In the genomic region with DNA sequence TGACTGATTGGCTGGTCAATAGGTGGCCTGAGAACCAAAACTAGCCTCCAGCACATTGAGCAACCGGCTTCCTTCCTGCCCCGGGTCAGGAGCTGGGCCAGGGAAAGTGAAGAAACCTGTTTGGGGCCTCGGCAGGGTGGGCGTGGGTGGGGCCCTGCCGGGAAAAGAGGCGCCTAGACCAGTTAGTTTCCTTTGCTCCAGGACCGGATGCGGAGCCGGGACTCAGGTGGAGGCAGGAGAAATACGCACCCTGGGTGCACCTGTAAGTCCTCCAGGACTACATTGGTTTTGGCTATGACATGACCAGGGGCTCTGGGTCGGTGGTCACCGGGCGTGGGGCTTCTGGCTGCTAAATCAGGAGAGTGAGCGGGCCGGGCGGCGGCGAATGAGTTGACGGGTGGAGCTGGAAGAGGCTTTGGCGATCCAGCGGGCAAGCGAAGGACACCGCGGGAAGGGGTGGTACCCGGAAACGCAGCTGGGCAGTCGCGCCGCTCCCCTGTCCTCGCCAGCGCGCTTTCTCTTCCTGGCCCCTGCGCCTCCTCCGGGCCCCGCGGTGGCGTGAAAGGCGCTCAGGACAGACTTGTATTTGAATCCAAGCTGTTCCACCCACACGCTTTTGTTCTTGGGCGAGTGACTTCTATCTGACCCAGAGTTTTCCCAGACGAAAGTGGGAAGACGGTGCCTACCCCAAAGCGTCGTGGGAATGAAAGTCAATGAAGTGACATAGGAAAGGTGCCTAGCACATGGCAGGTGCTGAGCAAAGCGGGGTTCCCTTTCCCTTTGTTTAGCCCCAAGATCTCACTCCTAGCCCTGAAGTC, we compare ENCODE assay signal across 8 cellular contexts. TPM values are rescaled to one million over a fixed set of nuclear protein-coding genes. Genes with fewer than 3 reads are reported as not detected.
DNase-seq lines count a peak whose midpoint lies in the region; ATAC-seq and TF ChIP-seq lines count a peak whose summit lies in the region.

No MANE protein-coding gene starts in this region.

- no peak for TF ChIP-seq EP300 in suprapubic skin (IDR thresholded peaks at IDR 0.05)

- peak overlapping the region; percentile 89 for H2AFZ ChIP-seq in Karpas-422 (ENCODE audit: low read length)

- DNase-seq in Karpas-422 (no peak), MCF 10A (ENCODE audit: unreplicated experiment) (peak; percentile 72), left kidney (ENCODE audit: low read depth, low spot score) (peak; percentile 72), suprapubic skin (ENCODE audit: low spot score in 2 of 2) (peak; percentile 84 to 86), AG20443 (ENCODE audit: low spot score) (no peak), D341Med (ENCODE audit: low spot score) (no peak), amniotic stem cell (lab: John Stamatoyannopoulos, UW) (no peak)

- H3K4me3 ChIP-seq in Karpas-422 (ENCODE audit: low read length): peak overlapping the region; percentile 90
- peak overlapping the region; percentile 65 for H3K4me3 ChIP-seq in suprapubic skin

- no peaks in the 10 kb centered on the region for H3K9me2 ChIP-seq in Karpas-422 (replicated peaks; ENCODE audit: insufficient read depth, low read length)

- TF ChIP-seq POLR2A in suprapubic skin (IDR thresholded peaks at IDR 0.05): no peak

- no peak for ATAC-seq in HG03025 (IDR thresholded peaks at IDR 0.05; ENCODE audit: low FRiP score, unreplicated experiment)

- 62% methylated on average over 37 of the region's 45 CpGs for WGBS in suprapubic skin

- no peaks in the 10 kb centered on the region for H3K9me3 ChIP-seq in Karpas-422 (ENCODE audit: low read length)
- no peaks in the 10 kb centered on the region for H3K9me3 ChIP-seq in suprapubic skin

- POLR2A ChIA-PET in MCF 10A (lab: Yijun Ruan, JAX): interaction anchor here (0.5 to 2.2 kb wide), 14 partner anchors 9 to 199 kb away, joined by 3 to 29 read pairs (median 3); a partner anchor contains a TSS

- H3K9ac ChIP-seq in Karpas-422 (ENCODE audit: low read length): peak overlapping the region; percentile 88

- no peaks in the 10 kb centered on the region for H3K27me3 ChIP-seq in Karpas-422 (ENCODE audit: low read length)
- no peaks in the 10 kb centered on the region for H3K27me3 ChIP-seq in suprapubic skin

- peak overlapping the region; percentile 78 for H3K4me3 Mint-ChIP-seq in MCF 10A (ENCODE audit: unreplicated experiment)

- H3K4me2 ChIP-seq in Karpas-422 (ENCODE audit: low read depth, low read length, poor library complexity, severe bottlenecking): peak overlapping the region; percentile 100

- peak overlapping the region; percentile 91 for H3K27ac Mint-ChIP-seq in MCF 10A (ENCODE audit: low read depth, unreplicated experiment)

- H3K27me3 Mint-ChIP-seq in MCF 10A (ENCODE audit: insufficient read depth, unreplicated experiment): no peaks in the 10 kb centered on the region

- CTCF ChIA-PET in MCF 10A (lab: Yijun Ruan, JAX): interaction anchor here (0.6 kb wide), 1 partner anchor 335 kb away, joined by 3 read pairs; no protein-coding TSS in a partner anchor

- H3K4me1 Mint-ChIP-seq in MCF 10A (ENCODE audit: insufficient read depth, unreplicated experiment): peaks cover 30% of the 10 kb centered on the region

- peaks cover 7% of the 10 kb centered on the region for H3K36me3 Mint-ChIP-seq in MCF 10A (ENCODE audit: insufficient read depth, unreplicated experiment)

- H3K36me3 ChIP-seq in Karpas-422 (ENCODE audit: insufficient read depth, low read length) (no peaks in the 10 kb centered on the region), suprapubic skin (no peaks in the 10 kb centered on the region)

- H3K79me2 ChIP-seq in Karpas-422 (ENCODE audit: low read length): no peaks in the 10 kb centered on the region

- H4K20me1 ChIP-seq in Karpas-422 (ENCODE audit: insufficient read depth, low read depth, low read length): no peaks in the 10 kb centered on the region

- BruUV-seq in MCF 10A (replicated peaks; lab: Mats Ljungman, UMichigan): no TSS peak

- TF ChIP-seq CTCF in MCF 10A (IDR thresholded peaks at IDR 0.05; ENCODE audit: unreplicated experiment) (no peak), suprapubic skin (IDR thresholded peaks at IDR 0.05) (no peak)

- H3K9me3 Mint-ChIP-seq in MCF 10A (ENCODE audit: unreplicated experiment): no peaks in the 10 kb centered on the region

- peaks cover 18% of the 10 kb centered on the region for H3K4me1 ChIP-seq in Karpas-422 (ENCODE audit: low read length)
- peaks cover 75% of the 10 kb centered on the region for H3K4me1 ChIP-seq in suprapubic skin

- intact Hi-C loops in MCF 10A (cut with micrococcal nuclease): loop anchor here (1.0 to 10.0 kb wide), 3 partner anchors 29 to 200 kb away; no protein-coding TSS in a partner anchor

- H3K27ac ChIP-seq in Karpas-422 (ENCODE audit: low read length) (no peak overlapping the region), suprapubic skin (peak overlapping the region; percentile 93)

RNA-seq across cellular contexts. Expression of a gene that starts 30.6 kb away (rescaled TPM):
- total RNA-seq in Karpas-422 (2014; rRNA removed; shearing (Covaris generic); ENCODE audit: low replicate concordance): 2.1 and 5.4 TPM in 2 replicates
- 60.6 and 71.5 TPM in 2 replicates for total RNA-seq in MCF 10A (2022)
- 100 to 1,000 TPM; 137 to 458 (median 151) TPM for total RNA-seq in suprapubic skin

Comparison
In these comparisons a context has a peak if more than half of its experiments do, and no peak if none do; other contexts are left out.
1. DNase-seq: peak in MCF 10A (single experiment), left kidney (single experiment) and suprapubic skin (2 of 2); none in Karpas-422 (single experiment), AG20443 (single experiment), D341Med (single experiment) and amniotic stem cell (single experiment).